In genomic region chr11:32829680-32830412, GRCh38 we compare ENCODE assay signal across 1 cellular context.
TF ChIP-seq lines count a peak whose summit lies in the region.

PRRG4 (plus strand) TSS chr11:32829927; CDS start chr11:32830530, 603 bp downstream.

TF ChIP-seq in HepG2, 621 proteins besides CTCF, POLR2A, EP300 and RAD21 (continued from another document and continues in another):
- TF ChIP-seq BCLAF1 (IDR thresholded peaks at IDR 0.05) (no peak), E2F1 (CRISPR knock-in tag; IDR thresholded peaks at IDR 0.05) (no peak), SOX13 (IDR thresholded peaks at IDR 0.05) (no peak), SOX13 (CRISPR knock-in tag; conservative IDR thresholded peaks at IDR 0.05 in 1 of 2, IDR thresholded peaks at IDR 0.05 in 1 of 2) (no peak), ZNF260 (CRISPR knock-in tag; IDR thresholded peaks at IDR 0.05; ENCODE audit: borderline replicate concordance, low read depth) (no peak), FOXA3 (CRISPR knock-in tag; IDR thresholded peaks at IDR 0.05) (no peak), RFX3 (CRISPR knock-in tag; IDR thresholded peaks at IDR 0.05) (no peak), AGO2 (optimal IDR thresholded peaks at IDR 0.05; ENCODE audit: low read depth, low read length) (peak; percentile 68), HNRNPH1 (optimal IDR thresholded peaks at IDR 0.05; ENCODE audit: low read depth, low read length) (no peak), ZNF124 (CRISPR knock-in tag; IDR thresholded peaks at IDR 0.05) (no peak), ERF (CRISPR knock-in tag; IDR thresholded peaks at IDR 0.05) (no peak), ZNF12 (CRISPR knock-in tag; IDR thresholded peaks at IDR 0.05) (no peak), GATAD1 (CRISPR knock-in tag; IDR thresholded peaks at IDR 0.05) (no peak), ZNF773 (CRISPR knock-in tag; IDR thresholded peaks at IDR 0.05; ENCODE audit: borderline replicate concordance) (no peak), SALL1 (CRISPR knock-in tag; IDR thresholded peaks at IDR 0.05) (0 out of 2 replicates have a peak, but pooled peaks have one; percentile 26), ZSCAN21 (CRISPR knock-in tag; IDR thresholded peaks at IDR 0.05; ENCODE audit: borderline replicate concordance) (no peak), EED (CRISPR knock-in tag; IDR thresholded peaks at IDR 0.05) (0 out of 2 replicates have a peak, but pooled peaks have one; percentile 54), GMEB1 (CRISPR knock-in tag; IDR thresholded peaks at IDR 0.05; ENCODE audit: borderline replicate concordance) (no peak), AHR (CRISPR knock-in tag; IDR thresholded peaks at IDR 0.05) (no peak), STAT5B (CRISPR knock-in tag; IDR thresholded peaks at IDR 0.05) (no peak), CEBPG (CRISPR knock-in tag; IDR thresholded peaks at IDR 0.05) (no peak), NR2F1 (CRISPR knock-in tag; IDR thresholded peaks at IDR 0.05) (no peak), ZNF672 (CRISPR knock-in tag; IDR thresholded peaks at IDR 0.05) (no peak), ATF5 (CRISPR knock-in tag; IDR thresholded peaks at IDR 0.05; ENCODE audit: low read depth) (no peak), KLF16 (CRISPR knock-in tag; IDR thresholded peaks at IDR 0.05) (0 out of 4 replicates have a peak, but pooled peaks of 1 of the 2 experiments have one; percentile 65), ZNF687 (CRISPR knock-in tag; IDR thresholded peaks at IDR 0.05) (peak; percentile 80), NFRKB (IDR thresholded peaks at IDR 0.05) (no peak), ZSCAN31 (CRISPR knock-in tag; IDR thresholded peaks at IDR 0.05; ENCODE audit: low read depth) (0 out of 2 replicates have a peak, but pooled peaks have one; percentile 49), ZNF383 (CRISPR knock-in tag; IDR thresholded peaks at IDR 0.05; ENCODE audit: borderline replicate concordance) (no peak), ZNF597 (CRISPR knock-in tag; IDR thresholded peaks at IDR 0.05) (no peak), ZMYM3 (CRISPR knock-in tag; IDR thresholded peaks at IDR 0.05) (no peak), ZNF432 (CRISPR knock-in tag; IDR thresholded peaks at IDR 0.05; ENCODE audit: borderline replicate concordance) (no peak), TFDP2 (CRISPR knock-in tag; IDR thresholded peaks at IDR 0.05) (0 out of 2 replicates have a peak, but pooled peaks have one; percentile 37), ZNF768 (CRISPR knock-in tag; IDR thresholded peaks at IDR 0.05) (peak; percentile 32; the same call in 1 of the 2 replicates), ZNF34 (CRISPR knock-in tag; IDR thresholded peaks at IDR 0.05; ENCODE audit: borderline replicate concordance) (0 out of 2 replicates have a peak, but pooled peaks have one; percentile 10), ZNF674 (CRISPR knock-in tag; IDR thresholded peaks at IDR 0.05; ENCODE audit: low read depth) (no peak), MYPOP (CRISPR knock-in tag; IDR thresholded peaks at IDR 0.05) (peak; percentile 72; the same call in 1 of the 2 replicates), ZNF670 (CRISPR knock-in tag; IDR thresholded peaks at IDR 0.05; ENCODE audit: borderline replicate concordance) (0 out of 2 replicates have a peak, but pooled peaks have one; percentile 7), ZNF777 (CRISPR knock-in tag; IDR thresholded peaks at IDR 0.05) (peak; percentile 65), GMEB2 (CRISPR knock-in tag; IDR thresholded peaks at IDR 0.05; ENCODE audit: low read depth) (no peak), ZNF800 (CRISPR knock-in tag; IDR thresholded peaks at IDR 0.05) (peak; percentile 97; the same call in 1 of the 2 replicates), HNRNPLL (IDR thresholded peaks at IDR 0.05; ENCODE audit: low read depth, low read length, poor library complexity, severe bottlenecking) (peak; percentile 33), ZFP91 (CRISPR knock-in tag; IDR thresholded peaks at IDR 0.05; ENCODE audit: borderline replicate concordance) (peak; percentile 18; the same call in 1 of the 2 replicates), FOXM1 (CRISPR knock-in tag; IDR thresholded peaks at IDR 0.05) (no peak), HMG20A (CRISPR knock-in tag; IDR thresholded peaks at IDR 0.05; ENCODE audit: borderline replicate concordance) (no peak)
